In genomic region chr19:10602330-10603083, GRCh38 we compare ENCODE assay signal across 8 cellular contexts. TPM values are rescaled to one million over a fixed set of nuclear protein-coding genes. Genes with fewer than 3 reads are reported as not detected.
DNase-seq lines count a peak whose midpoint lies in the region; ATAC-seq and TF ChIP-seq lines count a peak whose summit lies in the region.

No MANE protein-coding gene starts in this region.

- H3K4me3 ChIP-seq in adipocyte (ENCODE audit: low read length), result peak overlapping the region; percentile 97

- peak; percentile 24 for DNase-seq in DMS 273 treated with DMSO at 0.1 percent for 48 hours (lab: John Stamatoyannopoulos, UW)
- peak; percentile 62 for DNase-seq in M059J (ENCODE audit: low read depth)
- DNase-seq in T follicular helper cell (ENCODE audit: low read depth), result peak; percentile 85
- peak; percentile 95 for DNase-seq in adipocyte (ENCODE audit: low read depth)
- peak; percentile 85 for DNase-seq in left cardiac atrium
- peak; percentile 63 to 96 (median 83) for DNase-seq in posterior cingulate gyrus
- DNase-seq in type B pancreatic cell (ENCODE audit: extremely low spot score, unreplicated experiment), result peak; percentile 88

- H3K9me3 ChIP-seq in adipocyte (ENCODE audit: control insufficient read depth, low read length), result no peaks in the 10 kb centered on the region

- H3K9ac ChIP-seq in adipocyte (ENCODE audit: low read length), result peak overlapping the region; percentile 95

- no peaks in the 10 kb centered on the region for H3K36me3 ChIP-seq in adipocyte (ENCODE audit: control insufficient read depth, insufficient read depth, low read length, severe bottlenecking)

- H3K36me3 Mint-ChIP-seq in type B pancreatic cell, result no peaks in the 10 kb centered on the region

- peaks cover 13% of the 10 kb centered on the region for H3K4me1 Mint-ChIP-seq in type B pancreatic cell (ENCODE audit: unreplicated experiment)

- no peak for TF ChIP-seq CTCF in type B pancreatic cell (conservative IDR thresholded peaks at IDR 0.05)

- H3K27me3 ChIP-seq in adipocyte (replicated peaks; ENCODE audit: control insufficient read depth, insufficient read depth, low read length), result peaks cover 6% of the 10 kb centered on the region

- peak overlapping the region; percentile 91 for H3K27ac Mint-ChIP-seq in type B pancreatic cell

- H3K9me3 Mint-ChIP-seq in type B pancreatic cell, result no peaks in the 10 kb centered on the region

- ATAC-seq in GM21529 (IDR thresholded peaks at IDR 0.05; ENCODE audit: unreplicated experiment) (peak; percentile 61), left cardiac atrium (peak; percentile 97 to 98)

- peaks cover 5% of the 10 kb centered on the region for H3K27me3 Mint-ChIP-seq in type B pancreatic cell

- intact Hi-C loops in left cardiac atrium (cut with DNase I), result no loop called here
- intact Hi-C loops in posterior cingulate gyrus (cut with DNase I), result no loop called here

- H3K4me3 Mint-ChIP-seq in type B pancreatic cell, result peak overlapping the region; percentile 90

- peaks cover 10% of the 10 kb centered on the region for H3K4me1 ChIP-seq in adipocyte (ENCODE audit: control insufficient read depth, insufficient read depth, low read length)

RNA-seq across cellular contexts. Expression of gene AP1M2, which starts 15.4 kb away (rescaled TPM):
- total RNA-seq in M059J (2014; rRNA removed; shearing (Covaris generic)), result 2.2 and 9.0 TPM in 2 replicates
- under 1 TPM in 1 of 2 donors, not detected in 1; 0.55 TPM for total RNA-seq in left cardiac atrium
- total RNA-seq in type B pancreatic cell (ENCODE audit: low replicate concordance), result 45.2 and 104 TPM in 2 replicates

RNA-seq across cellular contexts. Expression of gene SLC44A2, which starts 22.8 kb away (rescaled TPM):
- total RNA-seq in M059J (2014; rRNA removed; shearing (Covaris generic)), result 34.1 and 42.4 TPM in 2 replicates
- total RNA-seq in left cardiac atrium (10 to 100 TPM; 83.9 to 97.3 TPM), type B pancreatic cell (ENCODE audit: low replicate concordance) (148 and 227 TPM in 2 replicates)

RNA-seq across cellular contexts. Expression of gene CDKN2D, which starts 33.7 kb away (rescaled TPM):
- total RNA-seq in M059J (2014; rRNA removed; shearing (Covaris generic)), result 11.1 and 21.0 TPM in 2 replicates
- total RNA-seq in left cardiac atrium (1 to 10 TPM; 6.6 TPM), type B pancreatic cell (ENCODE audit: low replicate concordance) (4.8 and 6.5 TPM in 2 replicates)

RNA-seq across cellular contexts. Expression of gene KRI1, which starts 36.7 kb away (rescaled TPM):
- total RNA-seq in M059J (2014; rRNA removed; shearing (Covaris generic)), result 10.2 and 10.5 TPM in 2 replicates
- total RNA-seq in left cardiac atrium (10 to 100 TPM; 11.0 to 15.0 TPM), type B pancreatic cell (ENCODE audit: low replicate concordance) (19.0 and 34.4 TPM in 2 replicates)

RNA-seq across cellular contexts. Expression of gene ILF3, which starts 51.6 kb away (rescaled TPM):
- total RNA-seq in M059J (2014; rRNA removed; shearing (Covaris generic)), result 75.2 and 139 TPM in 2 replicates
- total RNA-seq in left cardiac atrium (100 to 1,000 TPM; 108 to 144 TPM), type B pancreatic cell (ENCODE audit: low replicate concordance) (297 and 524 TPM in 2 replicates)

Comparison
In these comparisons a context has a peak if more than half of its experiments do, and no peak if none do; other contexts are left out.
1. Peak in every context shown above with its lines: DNase-seq, ATAC-seq and H3K4me3 ChIP-seq.
2. DNase-seq: peak in every context shown above with its lines; median percentile 95 in adipocyte; 88 in type B pancreatic cell; 85 in T follicular helper cell; 85 in left cardiac atrium; 83 in posterior cingulate gyrus; 62 in M059J; 24 in DMS 273 treated with DMSO at 0.1 percent for 48 hours.